In genomic region chr17:80345321-80345720, GRCh38 we compare ENCODE assay signal across 21 cellular contexts.
"Had no signal": no experiment of that assay in that cellular context is flagged by ENCODE, and none has a peak within 500 bp of the region (broad histone marks: within the 10 kb centered on the region; RNA-seq: fewer than 3 reads in every experiment).

No MANE protein-coding gene starts in this region.

- H3K9me3 Mint-ChIP-seq: naive thymus-derived CD8-positive, alpha-beta T cell had no signal

- H3K4me3 Mint-ChIP-seq: naive thymus-derived CD8-positive, alpha-beta T cell had no signal

- H3K27me3 Mint-ChIP-seq: naive thymus-derived CD8-positive, alpha-beta T cell had no signal

- DNase-seq: dorsolateral prefrontal cortex; effector CD8-positive, alpha-beta T cell; gastrocnemius medialis; heart right ventricle; hypothalamus; kidney glomerular epithelial cell; mesendoderm; mucosa of descending colon; naive thymus-derived CD8-positive, alpha-beta T cell; sigmoid colon; stimulated activated CD4-positive, alpha-beta T cell treated with anti-CD3 and anti-CD28 coated beads, Interleukin-12 subunit alpha, Interleukin-12 subunit beta, amount 100 ng/mL, for 4 hours; stimulated activated naive CD4-positive, alpha-beta T cell treated with Interleukin-2 at 50 U/mL for 16 hours; upper lobe of left lung had no signal

- H3K27ac ChIP-seq: coronary artery, dorsolateral prefrontal cortex, epithelial cell of prostate, esophagus muscularis mucosa, gastrocnemius medialis, heart right ventricle, neutrophil, right atrium auricular region, sigmoid colon, skin epidermis, tibial artery, upper lobe of left lung, vagina had no signal

- ATAC-seq: gastrocnemius medialis; heart right ventricle; mucosa of descending colon; naive thymus-derived CD8-positive, alpha-beta T cell had no signal
